Comparison of ENCODE assay signal across 10 cellular contexts in genomic region chr17:79814624-79814965, GRCh38. TPM values are rescaled to one million over a fixed set of nuclear protein-coding genes. Genes with fewer than 3 reads are reported as not detected.
DNase-seq lines count a peak whose midpoint lies in the region; ATAC-seq, FAIRE-seq and TF ChIP-seq lines count a peak whose summit lies in the region.
"Had no signal": no experiment of that assay in that cellular context is flagged by ENCODE, and none has a peak within 500 bp of the region (broad histone marks: within the 10 kb centered on the region; RNA-seq: fewer than 3 reads in every experiment).

No MANE protein-coding gene starts in this region.

- H3K36me3 Mint-ChIP-seq in naive thymus-derived CD8-positive, alpha-beta T cell, result peaks cover 0 to 2% (median 0%) of the 10 kb centered on the region in 3 donors

- H3K9ac ChIP-seq in HUES48 (ENCODE audit: low read depth, low read length), result no peak overlapping the region

- POLR2A ChIA-PET in naive thymus-derived CD8-positive, alpha-beta T cell (lab: Charles Lee), result interaction anchor here (0.9 to 8.5 kb wide), 3 partner anchors 11 to 26 kb away, joined by 3 to 90 read pairs (median 7); partner anchors contain the start of gene CBX4

- peaks cover 12 to 31% (median 29%) of the 10 kb centered on the region in 4 donors for H3K4me1 Mint-ChIP-seq in naive thymus-derived CD8-positive, alpha-beta T cell

- no peaks in the 10 kb centered on the region for H3K36me3 ChIP-seq in HUES48 (ENCODE audit: control insufficient read depth, insufficient read depth, low read length)
- no peaks in the 10 kb centered on the region for H3K36me3 ChIP-seq in bronchial epithelial cell (ENCODE audit: control insufficient read depth, insufficient read depth, low read length)

- DNase-seq in bronchial epithelial cell (ENCODE audit: low read depth), result no peak
- peak in 1 of 10 donors; percentile 65 for DNase-seq in naive thymus-derived CD8-positive, alpha-beta T cell
- no peak for DNase-seq in CD1c-positive myeloid dendritic cell (ENCODE audit: extremely low spot score)
- DNase-seq in SW480 (ENCODE audit: low spot score), result no peak
- DNase-seq in NCI-H226, result no peak
- DNase-seq: MM.1S had no signal

- H3K27ac Mint-ChIP-seq in naive thymus-derived CD8-positive, alpha-beta T cell, result peak overlapping the region in 3 of 10 donors; percentile 29 to 66 (median 50)

- H3K27me3 ChIP-seq in HUES48 (ENCODE audit: control insufficient read depth, insufficient read depth, low read length) (peaks cover 97% of the 10 kb centered on the region), bronchial epithelial cell (ENCODE audit: control insufficient read depth, insufficient read depth, low read length) (peaks cover 41% of the 10 kb centered on the region)

- H3K27ac ChIP-seq in 22Rv1 (peak overlapping the region; percentile 98), HUES48 (ENCODE audit: low read depth, low read length) (no peak overlapping the region)

- peak overlapping the region; percentile 42 to 86 (median 70) for H3K4me3 Mint-ChIP-seq in naive thymus-derived CD8-positive, alpha-beta T cell

- FAIRE-seq in bronchial epithelial cell (lab: Jason Lieb, UNC), result no peak
- FAIRE-seq: TTC549 had no signal

- no peaks in the 10 kb centered on the region for H3K9me3 ChIP-seq in HUES48 (ENCODE audit: control insufficient read depth, insufficient read depth, low read length)

- no peak for TF ChIP-seq CTCF in 22Rv1 (IDR thresholded peaks at IDR 0.05)
- no peak for TF ChIP-seq CTCF in bronchial epithelial cell (IDR thresholded peaks at IDR 0.05; ENCODE audit: insufficient read depth, low read length, severe bottlenecking)

- peaks cover 0 to 2% (median 0%) of the 10 kb centered on the region in 9 donors for H3K9me3 Mint-ChIP-seq in naive thymus-derived CD8-positive, alpha-beta T cell

- H3K4me1 ChIP-seq in HUES48 (ENCODE audit: control insufficient read depth, insufficient read depth, low read length), result peaks cover 8% of the 10 kb centered on the region

- peaks cover 20 to 58% (median 38%) of the 10 kb centered on the region in 5 donors for H3K27me3 Mint-ChIP-seq in naive thymus-derived CD8-positive, alpha-beta T cell

- H3K4me3 ChIP-seq in HUES48 (ENCODE audit: low read depth, low read length) (peak overlapping the region; percentile 22; the same call in 1 of the 2 replicates), bronchial epithelial cell (ENCODE audit: low read depth, low read length) (peak overlapping the region; percentile 30)

- ATAC-seq in naive thymus-derived CD8-positive, alpha-beta T cell, result no peak
- ATAC-seq in GM19455 (IDR thresholded peaks at IDR 0.05; ENCODE audit: unreplicated experiment), result no peak

RNA-seq across cellular contexts. Expression of gene CBX8, which starts 17.7 kb away (rescaled TPM):
- total RNA-seq in bronchial epithelial cell, result 2.6 and 2.7 TPM in 2 replicates
- 1 to 10 TPM; 2.0 to 2.4 TPM for total RNA-seq in naive thymus-derived CD8-positive, alpha-beta T cell
- polyA plus RNA-seq in naive thymus-derived CD8-positive, alpha-beta T cell, result 1 to 10 TPM in 1 of 3 donors, under 1 TPM in 2; 0.13 to 1.4 (median 0.77) TPM

RNA-seq across cellular contexts. Expression of gene CBX4, which starts 24.6 kb away (rescaled TPM):
- 43.4 and 86.8 TPM in 2 replicates for total RNA-seq in bronchial epithelial cell
- total RNA-seq in naive thymus-derived CD8-positive, alpha-beta T cell, result 10 to 100 TPM; 78.6 to 80.7 TPM
- 10 to 100 TPM in 1 of 3 donors, 1 to 10 TPM in 2; 4.3 to 16.0 (median 9.3) TPM for polyA plus RNA-seq in naive thymus-derived CD8-positive, alpha-beta T cell

RNA-seq across cellular contexts. Expression of gene CBX2, which starts 36.6 kb away (rescaled TPM):
- total RNA-seq in bronchial epithelial cell, result 1.1 and 2.3 TPM in 2 replicates
- 1 to 10 TPM; 1.2 to 1.6 TPM for total RNA-seq in naive thymus-derived CD8-positive, alpha-beta T cell
- polyA plus RNA-seq in naive thymus-derived CD8-positive, alpha-beta T cell, result under 1 TPM; 0.16 to 0.60 (median 0.46) TPM
